Comparison of ENCODE assay signal across 8 cellular contexts in the genomic region with DNA sequence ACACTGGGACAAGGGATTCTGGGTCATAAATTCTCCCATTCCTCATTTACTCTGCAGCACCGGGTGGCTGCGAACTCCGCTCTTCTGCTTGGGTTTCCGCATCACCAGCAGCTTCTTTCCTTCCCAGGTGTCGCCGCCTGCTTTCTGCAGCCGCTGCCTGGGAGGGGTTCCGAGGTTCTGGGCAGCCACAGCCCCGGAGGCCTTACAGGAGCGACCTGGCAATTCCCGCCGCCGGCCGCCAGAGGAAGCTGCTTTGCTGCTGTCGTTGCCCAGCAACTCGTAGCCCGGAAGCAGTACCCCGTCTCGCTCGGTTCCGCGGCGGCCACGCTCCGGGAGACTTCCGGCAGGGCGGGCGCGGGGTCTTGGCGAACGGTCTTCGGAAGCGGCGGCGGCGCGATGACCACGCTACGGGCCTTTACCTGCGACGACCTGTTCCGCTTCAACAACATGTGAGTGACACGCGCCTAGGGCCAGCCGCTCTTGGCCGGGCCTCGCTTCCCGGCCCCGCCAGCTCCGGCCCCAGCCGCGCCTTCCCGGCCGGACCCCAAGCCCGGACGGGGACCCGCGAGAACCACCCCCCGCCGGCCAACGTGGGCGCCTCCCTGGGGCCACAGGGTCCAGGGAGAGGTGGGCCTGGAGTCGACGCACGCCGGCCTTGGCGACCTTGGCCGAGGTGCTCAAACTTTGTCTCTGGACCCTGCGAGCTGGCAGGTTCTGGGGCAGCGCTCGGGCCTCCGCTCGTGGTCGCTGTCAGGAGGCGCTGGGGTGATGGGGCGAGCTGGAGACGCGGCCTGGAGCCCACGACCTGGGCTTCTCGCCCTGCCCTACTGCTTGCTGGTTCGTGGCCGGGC.
DNase-seq lines count a peak whose midpoint lies in the region; ATAC-seq and TF ChIP-seq lines count a peak whose summit lies in the region.

A gene with protein sequence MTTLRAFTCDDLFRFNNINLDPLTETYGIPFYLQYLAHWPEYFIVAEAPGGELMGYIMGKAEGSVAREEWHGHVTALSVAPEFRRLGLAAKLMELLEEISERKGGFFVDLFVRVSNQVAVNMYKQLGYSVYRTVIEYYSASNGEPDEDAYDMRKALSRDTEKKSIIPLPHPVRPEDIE (plus strand): TSS at position 362 of the 851 bp plus-strand sequence. CDS start 35 bp downstream, at position 397.

- H3K27me3 Mint-ChIP-seq in central memory CD8-positive, alpha-beta T cell = no peaks in the 10 kb centered on the region

- DNase-seq in AG09319 (ENCODE audit: extremely low read depth, low read depth) (peak; percentile 76), NCI-H226 (peak; percentile 88), islet precursor cell (peak; percentile 99)
- DNase-seq in activated CD4-positive, CD25-positive, alpha-beta regulatory T cell treated with anti-CD3 and anti-CD28 coated beads, Interleukin-2, amount 50 U/mL, for 16 hours (ENCODE audit: low read depth, low spot score) = peak; percentile 76
- DNase-seq in central memory CD8-positive, alpha-beta T cell (ENCODE audit: low spot score in 2 of 2) = peak; percentile 74 to 80
- peak; percentile 86 to 89 (median 88) for DNase-seq in stimulated activated CD4-positive, alpha-beta T cell treated with anti-CD3 and anti-CD28 coated beads, Interleukin-12 subunit alpha, Interleukin-12 subunit beta, amount 100 ng/mL, for 48 hours (ENCODE audit: low read depth in 2 of 3, low spot score in 1 of 3)

- no peaks in the 10 kb centered on the region for H3K9me3 Mint-ChIP-seq in central memory CD8-positive, alpha-beta T cell

- ATAC-seq in GM18907 (IDR thresholded peaks at IDR 0.05; ENCODE audit: unreplicated experiment) (peak; percentile 99), HG03159 (IDR thresholded peaks at IDR 0.05; ENCODE audit: unreplicated experiment) (peak; percentile 98)
- peak; percentile 98 for ATAC-seq in central memory CD8-positive, alpha-beta T cell (replicated peaks; ENCODE audit: extremely low read depth, poor library complexity, severe bottlenecking)

- peak; percentile 73 for TF ChIP-seq CTCF in AG09319 (IDR thresholded peaks at IDR 0.05; ENCODE audit: low read depth, low read length)

- H3K27ac Mint-ChIP-seq in central memory CD8-positive, alpha-beta T cell (ENCODE audit: low read depth) = peak within 1 kb of the TSS; percentile 97

- H3K4me3 Mint-ChIP-seq in central memory CD8-positive, alpha-beta T cell = peak within 1 kb of the TSS; percentile 90

- peaks cover 16% of the 10 kb centered on the region for H3K36me3 Mint-ChIP-seq in central memory CD8-positive, alpha-beta T cell (ENCODE audit: insufficient read depth)

- peaks cover 46% of the 10 kb centered on the region for H3K4me1 Mint-ChIP-seq in central memory CD8-positive, alpha-beta T cell

Comparison
In these comparisons a context has a peak if more than half of its experiments do, and no peak if none do; other contexts are left out.
1. Peak in every context shown above with its lines: DNase-seq and ATAC-seq.